ENCODE assay signal across 8 cellular contexts in the genomic region with DNA sequence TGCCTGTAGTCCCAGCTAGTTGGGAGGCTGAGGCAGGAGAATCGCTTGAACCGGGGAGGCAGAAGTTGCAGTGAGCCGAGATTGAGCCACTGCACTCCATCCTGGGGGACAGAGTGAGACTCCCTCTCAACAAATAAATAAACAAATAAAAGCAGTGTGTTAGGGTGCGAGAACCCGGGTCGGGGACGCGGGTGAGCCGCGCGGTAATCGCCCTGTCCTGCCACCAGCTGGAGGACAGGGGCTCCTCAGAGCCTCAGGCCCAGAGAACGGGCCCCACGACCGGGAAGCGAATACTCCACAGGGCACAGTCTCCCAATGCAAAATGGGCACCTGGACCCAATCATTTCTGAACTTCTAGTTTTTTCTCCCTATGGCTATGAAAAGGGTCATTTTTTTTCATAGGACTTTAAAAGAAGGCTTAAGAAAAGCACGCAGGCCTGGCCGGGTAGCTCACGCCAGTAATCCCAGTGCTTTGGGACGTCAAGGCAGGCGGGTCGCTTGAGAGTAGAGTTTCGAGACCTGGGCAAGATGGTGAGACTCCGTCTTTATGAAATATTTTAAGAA. TPM values are rescaled to one million over a fixed set of nuclear protein-coding genes. Genes with fewer than 3 reads are reported as not detected.
A peak's percentile ranks its signal among the peaks of the same experiment; 100 is the strongest.
DNase-seq lines count a peak whose midpoint lies in the region; ATAC-seq, FAIRE-seq and TF ChIP-seq lines count a peak whose summit lies in the region.

No MANE protein-coding gene starts in this region.

- peaks cover 37% of the 10 kb centered on the region for H3K36me3 Mint-ChIP-seq in activated naive CD8-positive, alpha-beta T cell treated with anti-CD3 and anti-CD28 coated beads, Interleukin-2, amount 50 U/mL, for 24 hours (ENCODE audit: low read depth)

- H3K27me3 ChIP-seq in HL-60 (ENCODE audit: insufficient read depth, poor library complexity, severe bottlenecking): no peaks in the 10 kb centered on the region
- H3K27me3 ChIP-seq in lower lobe of right lung (ENCODE audit: low read depth): no peaks in the 10 kb centered on the region

- peaks cover 19% of the 10 kb centered on the region for H3K36me3 ChIP-seq in lower lobe of right lung

- H3K4me1 ChIP-seq in lower lobe of right lung: peaks cover 20% of the 10 kb centered on the region

- H3K4me3 Mint-ChIP-seq in activated naive CD8-positive, alpha-beta T cell treated with anti-CD3 and anti-CD28 coated beads, Interleukin-2, amount 50 U/mL, for 24 hours: peak overlapping the region; percentile 98

- H3K4me1 Mint-ChIP-seq in activated naive CD8-positive, alpha-beta T cell treated with anti-CD3 and anti-CD28 coated beads, Interleukin-2, amount 50 U/mL, for 24 hours: peaks cover 40% of the 10 kb centered on the region

- no peak for ATAC-seq in activated naive CD8-positive, alpha-beta T cell treated with anti-CD3 and anti-CD28 coated beads, Interleukin-2, amount 50 U/mL, for 24 hours
- no peak for ATAC-seq in lower lobe of right lung

- intact Hi-C loops in lower lobe of right lung (cut with DNase I): no loop called here

- no peak for DNase-seq in AG10803 (ENCODE audit: low read depth)
- DNase-seq in HL-60 (ENCODE audit: low read depth in 1 of 2, low spot score in 1 of 2): no peak
- peak; percentile 24 for DNase-seq in activated naive CD8-positive, alpha-beta T cell treated with anti-CD3 and anti-CD28 coated beads, Interleukin-2, amount 50 U/mL, for 24 hours
- no peak for DNase-seq in lower lobe of right lung
- peak; percentile 75 for DNase-seq in urothelium cell line (ENCODE audit: low spot score)
- no peak for DNase-seq in cerebellar nuclear complex (lab: John Stamatoyannopoulos, UW)
- no peak for DNase-seq in epidermal melanocyte (ENCODE audit: insufficient read length, low spot score)
- no peak for DNase-seq in frontal cortex (ENCODE audit: low spot score in 2 of 2)

- peak overlapping the region; percentile 98 for H3K27ac Mint-ChIP-seq in activated naive CD8-positive, alpha-beta T cell treated with anti-CD3 and anti-CD28 coated beads, Interleukin-2, amount 50 U/mL, for 24 hours

- H3K27ac ChIP-seq in HL-60 (replicated peaks) (peak overlapping the region; percentile 94), lower lobe of right lung (peak overlapping the region; percentile 79)

- no peak for TF ChIP-seq CTCF in AG10803 (conservative IDR thresholded peaks at IDR 0.05; ENCODE audit: low read length)
- TF ChIP-seq CTCF in HL-60 (IDR thresholded peaks at IDR 0.05; ENCODE audit: insufficient read depth, low read length): no peak
- no peak for TF ChIP-seq CTCF in lower lobe of right lung (IDR thresholded peaks at IDR 0.05)

- H3K27me3 Mint-ChIP-seq in activated naive CD8-positive, alpha-beta T cell treated with anti-CD3 and anti-CD28 coated beads, Interleukin-2, amount 50 U/mL, for 24 hours: no peaks in the 10 kb centered on the region

- peak overlapping the region; percentile 88 for H3K4me3 ChIP-seq in AG10803 (ENCODE audit: low read length)
- peak overlapping the region; percentile 50 for H3K4me3 ChIP-seq in HL-60 (replicated peaks; ENCODE audit: insufficient read depth, low read length)
- peak overlapping the region; percentile 73 for H3K4me3 ChIP-seq in lower lobe of right lung

- no peaks in the 10 kb centered on the region for H3K9me3 Mint-ChIP-seq in activated naive CD8-positive, alpha-beta T cell treated with anti-CD3 and anti-CD28 coated beads, Interleukin-2, amount 50 U/mL, for 24 hours

- H3K9me3 ChIP-seq in lower lobe of right lung: no peaks in the 10 kb centered on the region

- FAIRE-seq in urothelium cell line (lab: Jason Lieb, UNC) (no peak), frontal cortex (lab: Jason Lieb, UNC) (no peak)

RNA-seq across cellular contexts. Expression of gene MCM5, which starts 0.7 kb away (rescaled TPM):
- 25.7 TPM for total RNA-seq in lower lobe of right lung
- total RNA-seq in frontal cortex: 9.4 TPM

RNA-seq across cellular contexts. Expression of gene HMOX1, which starts 18.3 kb away (rescaled TPM):
- 68.3 TPM for total RNA-seq in lower lobe of right lung
- total RNA-seq in frontal cortex: 2.9 TPM

Comparison
In these comparisons a context has a peak if more than half of its experiments do, and no peak if none do; other contexts are left out.
1. DNase-seq: peak in activated naive CD8-positive, alpha-beta T cell treated with anti-CD3 and anti-CD28 coated beads, Interleukin-2, amount 50 U/mL, for 24 hours (single experiment) and urothelium cell line (single experiment); none in AG10803 (single experiment), HL-60 (0 of 2), lower lobe of right lung (single experiment), cerebellar nuclear complex (0 of 2), epidermal melanocyte (single experiment) and frontal cortex (0 of 2).
2. RNA of gene HMOX1, which starts 18.3 kb away (total RNA-seq): 68.3 TPM in lower lobe of right lung (single experiment); 2.9 TPM in frontal cortex (single experiment); every median in the first group is over 10 times any median in the second.
3. Peak in every context shown above with its lines, with median percentiles within 50 percentile points of each other: H3K4me3 ChIP-seq.